29 cellular contexts compared by ENCODE assay signal in the genomic region with DNA sequence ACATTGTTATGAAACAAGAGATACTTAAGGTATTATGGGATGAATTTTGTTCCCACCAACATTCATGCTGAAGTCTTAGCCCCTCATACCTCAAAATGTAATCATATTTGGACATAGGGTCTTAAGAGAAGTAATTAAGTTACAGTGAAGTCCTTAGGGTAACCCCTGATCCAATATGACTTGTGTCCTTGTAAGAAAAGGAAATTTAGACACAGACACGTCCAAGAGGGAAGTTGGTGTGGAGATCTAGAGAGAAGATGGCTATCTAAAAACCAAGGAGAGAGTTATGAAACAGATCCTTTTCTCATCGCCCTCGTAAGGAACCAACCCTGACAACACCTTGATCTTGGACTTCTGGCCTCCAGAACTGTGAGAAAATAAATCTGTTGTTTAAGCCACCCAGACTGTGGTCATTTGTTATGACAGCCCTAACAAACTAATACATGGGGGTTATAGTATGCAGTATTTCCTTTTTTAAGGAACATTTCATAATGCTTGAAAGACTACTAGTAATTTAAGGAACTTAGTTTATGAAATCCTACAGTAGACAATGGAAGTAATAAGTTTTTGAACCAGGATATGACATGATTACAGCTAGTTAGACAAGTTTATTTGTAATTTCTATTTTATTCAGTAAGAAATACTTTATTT.
"Had no signal": no experiment of that assay in that cellular context is flagged by ENCODE, and none has a peak within 500 bp of the region (broad histone marks: within the 10 kb centered on the region; RNA-seq: fewer than 3 reads in every experiment).

No MANE protein-coding gene starts in this region.

- H3K9me3 ChIP-seq: ovary, psoas muscle, testis had no signal

- DNase-seq: dermis blood vessel endothelial cell; effector memory CD4-positive, alpha-beta T cell; foreskin keratinocyte; heart left ventricle; kidney; mammary epithelial cell; mesendoderm; midbrain; naive thymus-derived CD8-positive, alpha-beta T cell; nephron progenitor cell; occipital lobe; ovary; posterior cingulate gyrus; psoas muscle; right cardiac atrium; sigmoid colon; stimulated activated CD4-positive, alpha-beta T cell treated with anti-CD3 and anti-CD28 coated beads, Interleukin-2, amount 100 ng/mL, for 24 hours; stimulated activated CD4-positive, alpha-beta T cell treated with anti-CD3 and anti-CD28 coated beads, Interleukin-4, amount 100 ng/mL, for 4 hours; stimulated activated naive CD8-positive, alpha-beta T cell treated with anti-CD3 and anti-CD28 coated beads, Interleukin-15, Interleukin-2, amounts not matched to agents 100 U/mL and 50 U/mL, for 24 hours; substantia nigra; testis; tibial artery had no signal

- H3K36me3 ChIP-seq: esophagus muscularis mucosa, gastroesophageal sphincter, heart left ventricle, ovary, sigmoid colon, tibial artery had no signal

- H3K27ac ChIP-seq: coronary artery, esophagus muscularis mucosa, foreskin keratinocyte, gastroesophageal sphincter, heart left ventricle, hepatocyte, ovary, psoas muscle, sigmoid colon, testis, tibial artery had no signal

- H3K4me1 ChIP-seq: esophagus muscularis mucosa, foreskin keratinocyte, gastroesophageal sphincter, heart left ventricle, psoas muscle, sigmoid colon, testis, tibial artery had no signal

- ATAC-seq: foreskin keratinocyte; gastroesophageal sphincter; heart left ventricle; naive thymus-derived CD8-positive, alpha-beta T cell; psoas muscle; right cardiac atrium; stimulated activated memory B cell treated with anti-CD40 and anti-IgM and Interleukin-4, amounts not matched to agents 10 μg/mL and 1 μg/mL and 100 μg/mL, for 72 hours; stimulated activated naive CD8-positive, alpha-beta T cell treated with anti-CD3 and anti-CD28 coated beads, Interleukin-15, Interleukin-2, amounts not matched to agents 100 U/mL and 50 U/mL, for 24 hours had no signal

- H3K4me3 ChIP-seq: coronary artery, esophagus muscularis mucosa, gastroesophageal sphincter, heart left ventricle, hepatocyte, ovary, psoas muscle, sigmoid colon, testis, tibial artery had no signal

- FAIRE-seq: endothelial cell of umbilical vein, kidney, urothelium cell line had no signal

- H3K27me3 ChIP-seq: esophagus muscularis mucosa, foreskin keratinocyte, gastroesophageal sphincter, heart left ventricle, hepatocyte, ovary, sigmoid colon, testis, tibial artery had no signal
